ENCODE assay signal across 8 cellular contexts in the genomic region with DNA sequence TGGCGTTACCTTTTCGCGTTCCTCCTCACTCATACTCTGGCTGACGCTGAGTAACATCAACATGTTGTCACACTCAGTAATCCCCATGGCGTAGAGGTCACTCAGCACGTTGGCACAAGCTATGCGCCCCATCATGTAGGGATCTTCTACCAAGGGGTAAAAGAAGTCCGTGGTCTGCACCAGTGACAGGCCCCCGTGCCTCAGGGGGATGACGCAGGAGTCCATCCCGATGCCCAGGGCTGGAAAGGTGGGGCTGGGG. TPM values are rescaled to one million over a fixed set of nuclear protein-coding genes. Genes with fewer than 3 reads are reported as not detected.
A peak's percentile ranks its signal among the peaks of the same experiment; 100 is the strongest.
DNase-seq lines count a peak whose midpoint lies in the region; ATAC-seq and TF ChIP-seq lines count a peak whose summit lies in the region.

No MANE protein-coding gene starts in this region.

- CTCF ChIA-PET in CD4-positive, alpha-beta T cell (lab: Charles Lee) = interaction anchor here (0.9 to 1.6 kb wide), 4 partner anchors 15 to 78 kb away, joined by 3 to 8 read pairs (median 4); partner anchors contain the start of gene DCTPP1

- H3K4me3 Mint-ChIP-seq in CD4-positive, alpha-beta T cell = peak overlapping the region; percentile 96
- H3K4me3 Mint-ChIP-seq in central memory CD8-positive, alpha-beta T cell = peak overlapping the region; percentile 92
- H3K4me3 Mint-ChIP-seq in natural killer cell treated with Interleukin-12 subunit alpha and Interleukin-12 subunit beta and Interleukin-15 and Interleukin-18, amount 100 ng/mL, for 72 hours = peak overlapping the region; percentile 85

- H3K27me3 Mint-ChIP-seq in CD4-positive, alpha-beta T cell = no peaks in the 10 kb centered on the region
- H3K27me3 Mint-ChIP-seq in central memory CD8-positive, alpha-beta T cell = no peaks in the 10 kb centered on the region
- no peaks in the 10 kb centered on the region for H3K27me3 Mint-ChIP-seq in natural killer cell treated with Interleukin-12 subunit alpha and Interleukin-12 subunit beta and Interleukin-15 and Interleukin-18, amount 100 ng/mL, for 72 hours

- H3K27ac Mint-ChIP-seq in CD4-positive, alpha-beta T cell = peak overlapping the region; percentile 56
- H3K27ac Mint-ChIP-seq in central memory CD8-positive, alpha-beta T cell (ENCODE audit: low read depth) = peak overlapping the region; percentile 94
- H3K27ac Mint-ChIP-seq in natural killer cell treated with Interleukin-12 subunit alpha and Interleukin-12 subunit beta and Interleukin-15 and Interleukin-18, amount 100 ng/mL, for 72 hours = peak overlapping the region; percentile 76 to 96

- ATAC-seq in CD4-positive, alpha-beta T cell (ENCODE audit: poor library complexity) = no peak
- ATAC-seq in HG03135 (IDR thresholded peaks at IDR 0.05; ENCODE audit: unreplicated experiment) (peak; percentile 8), GM21737 (IDR thresholded peaks at IDR 0.05; ENCODE audit: unreplicated experiment) (no peak)
- no peak for ATAC-seq in central memory CD8-positive, alpha-beta T cell (replicated peaks; ENCODE audit: extremely low read depth, poor library complexity, severe bottlenecking)
- ATAC-seq in natural killer cell treated with Interleukin-12 subunit alpha and Interleukin-12 subunit beta and Interleukin-15 and Interleukin-18, amount 100 ng/mL, for 72 hours = no peak

- no peaks in the 10 kb centered on the region for H3K27me3 ChIP-seq in CD4-positive, alpha-beta T cell (ENCODE audit: control insufficient read depth, insufficient read depth, low read length)

- intact Hi-C loops in CD4-positive, alpha-beta T cell (cut with DNase I, micrococcal nuclease) = loop anchor here (1.0 to 5.0 kb wide), 6 partner anchors 14 to 187 kb away; partner anchors contain the start of genes DCTPP1 (in 2 of the 2) and ZNF764 (in 1 of the 2)

- no peaks in the 10 kb centered on the region for H3K9me3 Mint-ChIP-seq in CD4-positive, alpha-beta T cell
- no peaks in the 10 kb centered on the region for H3K9me3 Mint-ChIP-seq in central memory CD8-positive, alpha-beta T cell
- H3K9me3 Mint-ChIP-seq in natural killer cell treated with Interleukin-12 subunit alpha and Interleukin-12 subunit beta and Interleukin-15 and Interleukin-18, amount 100 ng/mL, for 72 hours = no peaks in the 10 kb centered on the region

- peaks cover 26% of the 10 kb centered on the region for H3K36me3 Mint-ChIP-seq in CD4-positive, alpha-beta T cell (ENCODE audit: low read depth)
- H3K36me3 Mint-ChIP-seq in central memory CD8-positive, alpha-beta T cell (ENCODE audit: insufficient read depth) = peaks cover 11% of the 10 kb centered on the region
- peaks cover 12% of the 10 kb centered on the region for H3K36me3 Mint-ChIP-seq in natural killer cell treated with Interleukin-12 subunit alpha and Interleukin-12 subunit beta and Interleukin-15 and Interleukin-18, amount 100 ng/mL, for 72 hours

- H3K9me3 ChIP-seq in CD4-positive, alpha-beta T cell (ENCODE audit: control insufficient read depth, low read length) = no peaks in the 10 kb centered on the region

- H3K4me1 Mint-ChIP-seq in CD4-positive, alpha-beta T cell (ENCODE audit: low read depth) = peaks cover 39% of the 10 kb centered on the region
- peaks cover 36% of the 10 kb centered on the region for H3K4me1 Mint-ChIP-seq in central memory CD8-positive, alpha-beta T cell
- H3K4me1 Mint-ChIP-seq in natural killer cell treated with Interleukin-12 subunit alpha and Interleukin-12 subunit beta and Interleukin-15 and Interleukin-18, amount 100 ng/mL, for 72 hours (ENCODE audit: low read depth in 2 of 2) = peaks cover 29 to 38% of the 10 kb centered on the region in 2 donors

- peak overlapping the region; percentile 88 for H3K27ac ChIP-seq in CD4-positive, alpha-beta T cell (ENCODE audit: low read depth, low read length)

- no peak for TF ChIP-seq CTCF in CD4-positive, alpha-beta T cell (IDR thresholded peaks at IDR 0.05)

- no peak for DNase-seq in CD4-positive, alpha-beta T cell
- no peak for DNase-seq in central memory CD8-positive, alpha-beta T cell (ENCODE audit: low spot score in 2 of 2)
- no peak for DNase-seq in natural killer cell treated with Interleukin-12 subunit alpha and Interleukin-12 subunit beta and Interleukin-15 and Interleukin-18, amount 100 ng/mL, for 72 hours (ENCODE audit: low spot score)
- DNase-seq in COLO829 (ENCODE audit: low spot score) = no peak
- no peak for DNase-seq in NCI-H82 treated with DMSO at 0.1 percent for 48 hours (lab: John Stamatoyannopoulos, UW; ENCODE audit: unreplicated experiment)
- DNase-seq in activated CD8-positive, alpha-beta memory T cell treated with anti-CD3 and anti-CD28 coated beads, Interleukin-2, amount 50 U/mL, for 48 hours = no peak

- POLR2A ChIA-PET in CD4-positive, alpha-beta T cell (lab: Charles Lee) = interaction anchor here (0.6 to 4.5 kb wide), 11 partner anchors 9 to 213 kb away, joined by 3 to 25 read pairs (median 5); partner anchors contain the start of genes DCTPP1, FBRS, ITGAL and ZNF764

RNA-seq across cellular contexts. Expression of gene SEPHS2, which starts 0.6 kb away (rescaled TPM):
- total RNA-seq in CD4-positive, alpha-beta T cell = 10 to 100 TPM; 25.4 to 25.9 TPM
- 10 to 100 TPM; 84.7 to 91.4 TPM for total RNA-seq in natural killer cell treated with Interleukin-12 subunit alpha and Interleukin-12 subunit beta and Interleukin-15 and Interleukin-18, amount 100 ng/mL, for 72 hours

RNA-seq across cellular contexts. Expression of gene DCTPP1, which starts 15.2 kb away (rescaled TPM):
- total RNA-seq in CD4-positive, alpha-beta T cell = 1 to 10 TPM; 5.4 to 6.5 TPM
- total RNA-seq in natural killer cell treated with Interleukin-12 subunit alpha and Interleukin-12 subunit beta and Interleukin-15 and Interleukin-18, amount 100 ng/mL, for 72 hours = 100 to 1,000 TPM in 1 of 2 donors, 10 to 100 TPM in 1; 95.9 to 155 TPM

RNA-seq across cellular contexts. Expression of gene ITGAL, which starts 27.5 kb away (rescaled TPM):
- 100 to 1,000 TPM; 186 to 187 TPM for total RNA-seq in CD4-positive, alpha-beta T cell
- total RNA-seq in natural killer cell treated with Interleukin-12 subunit alpha and Interleukin-12 subunit beta and Interleukin-15 and Interleukin-18, amount 100 ng/mL, for 72 hours = 100 to 1,000 TPM; 648 to 717 TPM

RNA-seq across cellular contexts. Expression of gene ZNF771, which starts 37.7 kb away (rescaled TPM):
- total RNA-seq in CD4-positive, alpha-beta T cell = 1 to 10 TPM in 1 of 2 experiments, under 1 TPM in 1; 0.80 to 1.2 TPM
- total RNA-seq in natural killer cell treated with Interleukin-12 subunit alpha and Interleukin-12 subunit beta and Interleukin-15 and Interleukin-18, amount 100 ng/mL, for 72 hours = 1 to 10 TPM; 3.4 to 7.3 TPM

RNA-seq across cellular contexts. Expression of gene ZNF48, which starts 49.9 kb away (rescaled TPM):
- total RNA-seq in CD4-positive, alpha-beta T cell = 1 to 10 TPM; 3.4 to 3.5 TPM
- total RNA-seq in natural killer cell treated with Interleukin-12 subunit alpha and Interleukin-12 subunit beta and Interleukin-15 and Interleukin-18, amount 100 ng/mL, for 72 hours = 10 to 100 TPM; 10.2 to 14.7 TPM

Comparison
In these comparisons a context has a peak if more than half of its experiments do, and no peak if none do; other contexts are left out.
1. RNA of gene DCTPP1, which starts 15.2 kb away (total RNA-seq): 95.9 to 155 TPM in natural killer cell treated with Interleukin-12 subunit alpha and Interleukin-12 subunit beta and Interleukin-15 and Interleukin-18, amount 100 ng/mL, for 72 hours; 5.4 to 6.5 TPM in CD4-positive, alpha-beta T cell; every median in the first group is over 10 times any median in the second.
2. Peak in every context shown above with its lines, with median percentiles within 50 percentile points of each other: H3K27ac Mint-ChIP-seq and H3K4me3 Mint-ChIP-seq.